Comparison of ENCODE assay signal across 8 cellular contexts in genomic region chr15:70763120-70763949, GRCh38. TPM values are rescaled to one million over a fixed set of nuclear protein-coding genes. Genes with fewer than 3 reads are reported as not detected.
DNase-seq lines count a peak whose midpoint lies in the region; ATAC-seq, FAIRE-seq and TF ChIP-seq lines count a peak whose summit lies in the region.

Gene UACA (minus strand): TSS chr15:70763558. CDS start chr15:70763407, 151 bp downstream.

- H3K4me3 ChIP-seq in GM23248 = peak within 1 kb of the TSS; percentile 90

- H2AFZ ChIP-seq in GM23248 = peak within 1 kb of the TSS; percentile 74

- H3K36me3 Mint-ChIP-seq in neural crest cell (ENCODE audit: low read depth) = no peaks in the 10 kb centered on the region

- peak within 1 kb of the TSS; percentile 91 for H3K4me3 Mint-ChIP-seq in neural crest cell
- H3K4me3 Mint-ChIP-seq in stimulated activated naive CD8-positive, alpha-beta T cell treated with anti-CD3 and anti-CD28 coated beads, Interleukin-15, amount 100 ng/mL, for 72 hours = peak within 1 kb of the TSS; percentile 81 to 97

- peak within 1 kb of the TSS; percentile 56 for H3K27ac ChIP-seq in GM23248

- H3K36me3 ChIP-seq in GM23248 (ENCODE audit: low read depth) = no peaks in the 10 kb centered on the region

- DNase-seq in DMS114 treated with DMSO at 0.1 percent for 48 hours (lab: John Stamatoyannopoulos, UW; ENCODE audit: unreplicated experiment) (peak; percentile 94), GM23248 (peak; percentile 97), M059J (ENCODE audit: low read depth) (peak; percentile 96), SK-MEL-5 (ENCODE audit: low read depth, low spot score) (peak; percentile 98), frontal cortex (ENCODE audit: low spot score in 2 of 2) (peak; percentile 95), neural crest cell (ENCODE audit: low read depth, low spot score) (peak; percentile 97)
- peak; percentile 83 for DNase-seq in activated naive CD4-positive, alpha-beta T cell treated with anti-CD3 and anti-CD28 coated beads, Interleukin-2, amount 50 U/mL, for 16 hours
- peak; percentile 73 to 82 for DNase-seq in stimulated activated naive CD8-positive, alpha-beta T cell treated with anti-CD3 and anti-CD28 coated beads, Interleukin-15, amount 100 ng/mL, for 72 hours

- no peaks in the 10 kb centered on the region for H3K9me3 Mint-ChIP-seq in neural crest cell
- H3K9me3 Mint-ChIP-seq in stimulated activated naive CD8-positive, alpha-beta T cell treated with anti-CD3 and anti-CD28 coated beads, Interleukin-15, amount 100 ng/mL, for 72 hours = no peaks in the 10 kb centered on the region

- 1 to 2% methylated on average over 59 to 68 of the region's 79 CpGs for WGBS in GM23248 (ENCODE audit: low coverage in 1 of 2, low lambda C conversion rate in 2 of 2, missing lambda C conversion rate in 2 of 2), 2 experiments

- H3K9me2 ChIP-seq in GM23248 (ENCODE audit: insufficient read depth) = no peaks in the 10 kb centered on the region

- FAIRE-seq in frontal cortex (lab: Jason Lieb, UNC) = peak; percentile 75

- peak within 1 kb of the TSS; percentile 86 for H3K9ac ChIP-seq in GM23248

- H3K79me2 ChIP-seq in GM23248 (ENCODE audit: insufficient read depth) = peaks cover 47% of the 10 kb centered on the region

- peaks cover 16% of the 10 kb centered on the region for H3K27me3 Mint-ChIP-seq in neural crest cell (ENCODE audit: low read depth)
- peaks cover 53% of the 10 kb centered on the region for H3K27me3 Mint-ChIP-seq in stimulated activated naive CD8-positive, alpha-beta T cell treated with anti-CD3 and anti-CD28 coated beads, Interleukin-15, amount 100 ng/mL, for 72 hours

- H3K9me3 ChIP-seq in GM23248 (ENCODE audit: low read depth) = no peaks in the 10 kb centered on the region

- peaks cover 36% of the 10 kb centered on the region for H3K4me1 Mint-ChIP-seq in neural crest cell
- H3K4me1 Mint-ChIP-seq in stimulated activated naive CD8-positive, alpha-beta T cell treated with anti-CD3 and anti-CD28 coated beads, Interleukin-15, amount 100 ng/mL, for 72 hours = peaks cover 26% of the 10 kb centered on the region

- peak within 1 kb of the TSS; percentile 91 for H3K4me2 ChIP-seq in GM23248 (ENCODE audit: unreplicated experiment)

- H3F3A ChIP-seq in GM23248 (ENCODE audit: insufficient read depth) = peaks cover 21% of the 10 kb centered on the region

- ATAC-seq in stimulated activated naive CD8-positive, alpha-beta T cell treated with anti-CD3 and anti-CD28 coated beads, Interleukin-15, amount 100 ng/mL, for 72 hours = peak; percentile 99

- no peak for TF ChIP-seq CTCF in neural crest cell (conservative IDR thresholded peaks at IDR 0.05)

- H3K27ac Mint-ChIP-seq in neural crest cell (ENCODE audit: unreplicated experiment) = peak within 1 kb of the TSS; percentile 76
- peak within 1 kb of the TSS; percentile 27 to 86 for H3K27ac Mint-ChIP-seq in stimulated activated naive CD8-positive, alpha-beta T cell treated with anti-CD3 and anti-CD28 coated beads, Interleukin-15, amount 100 ng/mL, for 72 hours

- H3K27me3 ChIP-seq in GM23248 (replicated peaks; ENCODE audit: insufficient read depth) = no peaks in the 10 kb centered on the region

- H4K20me1 ChIP-seq in GM23248 (ENCODE audit: insufficient read depth) = no peaks in the 10 kb centered on the region

- in situ Hi-C loops in GM23248 (cut with MboI) (no loop called here), SK-MEL-5 (cut with HindIII; ENCODE audit: low pct_unique_long_range_greater_than_20kb, low sequenced_read_pairs) (no loop called here)

- H3K4me1 ChIP-seq in GM23248 (ENCODE audit: insufficient read depth) = peaks cover 57% of the 10 kb centered on the region

RNA-seq across cellular contexts. Expression of gene UACA, which starts in this region (rescaled TPM):
- total RNA-seq in GM23248 (2014; rRNA removed; shearing (Covaris generic)) = 47.0 and 64.0 TPM in 2 replicates
- polyA plus RNA-seq in GM23248 (2016; fragmentation: Nextera tagmentation; extraction: Ambion mirVana) = 128 and 135 TPM in 2 replicates
- total RNA-seq in M059J (2014; rRNA removed; shearing (Covaris generic)) = 31.4 and 43.0 TPM in 2 replicates
- 24.4 and 27.1 TPM in 2 replicates for total RNA-seq in SK-MEL-5 (2014; rRNA removed; shearing (Covaris generic))
- 9.0 and 12.0 TPM in 2 replicates for polyA plus RNA-seq in SK-MEL-5 (2015; cell fraction: cytosol; rRNA removed)
- polyA plus RNA-seq in SK-MEL-5 (2015; cell fraction: nucleus; rRNA removed) = 88.2 and 135 TPM in 2 replicates
- total RNA-seq in frontal cortex = 22.0 TPM
- 36.8 and 37.8 TPM in 2 replicates for total RNA-seq in neural crest cell

Comparison
In these comparisons a context has a peak if more than half of its experiments do, and no peak if none do; other contexts are left out.
1. Peak in every context shown above with its lines: DNase-seq, ATAC-seq, H3K4me3 ChIP-seq and H3K27ac ChIP-seq.